In genomic region chr3:13792512-13793347, GRCh38 we compare ENCODE assay signal across 9 cellular contexts.
"Had no signal": no experiment of that assay in that cellular context is flagged by ENCODE, and none has a peak within 500 bp of the region (broad histone marks: within the 10 kb centered on the region; RNA-seq: fewer than 3 reads in every experiment).

No MANE protein-coding gene starts in this region.

- H3K36me3 ChIP-seq: breast epithelium, gastroesophageal sphincter had no signal

- H3K4me2 ChIP-seq: hepatocyte had no signal

- ATAC-seq: activated naive CD8-positive, alpha-beta T cell treated with anti-CD3 and anti-CD28 coated beads, Interleukin-2, amount 50 U/mL, for 24 hours; activated T-helper 17 cell treated with anti-CD3 and anti-CD28 coated beads, Interleukin-2, amount 50 U/mL, for 72 hours; gastroesophageal sphincter; stimulated activated effector memory CD8-positive, alpha-beta T cell treated with anti-CD3 and anti-CD28 coated beads, Interleukin-12 subunit alpha, Interleukin-12 subunit beta, amount 100 ng/mL, for 72 hours had no signal

- H3K79me2 ChIP-seq: hepatocyte had no signal

- H3K4me1 ChIP-seq: breast epithelium, gastroesophageal sphincter had no signal

- H3K4me3 Mint-ChIP-seq: activated naive CD4-positive, alpha-beta T cell treated with anti-CD3 and anti-CD28 coated beads for 36 hours; activated naive CD8-positive, alpha-beta T cell treated with anti-CD3 and anti-CD28 coated beads, Interleukin-2, amount 50 U/mL, for 24 hours; activated T-helper 17 cell treated with anti-CD3 and anti-CD28 coated beads, Interleukin-2, amount 50 U/mL, for 72 hours; nephron; stimulated activated effector memory CD8-positive, alpha-beta T cell treated with anti-CD3 and anti-CD28 coated beads, Interleukin-12 subunit alpha, Interleukin-12 subunit beta, amount 100 ng/mL, for 72 hours had no signal

- H3K9me3 ChIP-seq: breast epithelium, gastroesophageal sphincter had no signal

- H3K27ac Mint-ChIP-seq: activated naive CD4-positive, alpha-beta T cell treated with anti-CD3 and anti-CD28 coated beads for 36 hours; activated naive CD8-positive, alpha-beta T cell treated with anti-CD3 and anti-CD28 coated beads, Interleukin-2, amount 50 U/mL, for 24 hours; activated T-helper 17 cell treated with anti-CD3 and anti-CD28 coated beads, Interleukin-2, amount 50 U/mL, for 72 hours; nephron; stimulated activated effector memory CD8-positive, alpha-beta T cell treated with anti-CD3 and anti-CD28 coated beads, Interleukin-12 subunit alpha, Interleukin-12 subunit beta, amount 100 ng/mL, for 72 hours had no signal

- H3K4me1 Mint-ChIP-seq: activated T-helper 17 cell treated with anti-CD3 and anti-CD28 coated beads, Interleukin-2, amount 50 U/mL, for 72 hours; nephron; stimulated activated effector memory CD8-positive, alpha-beta T cell treated with anti-CD3 and anti-CD28 coated beads, Interleukin-12 subunit alpha, Interleukin-12 subunit beta, amount 100 ng/mL, for 72 hours had no signal

- H3K27ac ChIP-seq: breast epithelium, gastroesophageal sphincter, hepatocyte had no signal

- DNase-seq: activated naive CD4-positive, alpha-beta T cell treated with anti-CD3 and anti-CD28 coated beads for 36 hours; activated naive CD8-positive, alpha-beta T cell treated with anti-CD3 and anti-CD28 coated beads, Interleukin-2, amount 50 U/mL, for 24 hours; activated T-cell treated with anti-CD3 and anti-CD28 coated beads for 4 hours had no signal

- H3K4me3 ChIP-seq: breast epithelium, gastroesophageal sphincter, hepatocyte had no signal

- H3K36me3 Mint-ChIP-seq: stimulated activated effector memory CD8-positive, alpha-beta T cell treated with anti-CD3 and anti-CD28 coated beads, Interleukin-12 subunit alpha, Interleukin-12 subunit beta, amount 100 ng/mL, for 72 hours had no signal

- H3K9me3 Mint-ChIP-seq: activated naive CD4-positive, alpha-beta T cell treated with anti-CD3 and anti-CD28 coated beads for 36 hours; activated naive CD8-positive, alpha-beta T cell treated with anti-CD3 and anti-CD28 coated beads, Interleukin-2, amount 50 U/mL, for 24 hours; activated T-helper 17 cell treated with anti-CD3 and anti-CD28 coated beads, Interleukin-2, amount 50 U/mL, for 72 hours; nephron; stimulated activated effector memory CD8-positive, alpha-beta T cell treated with anti-CD3 and anti-CD28 coated beads, Interleukin-12 subunit alpha, Interleukin-12 subunit beta, amount 100 ng/mL, for 72 hours had no signal

- H2AFZ ChIP-seq: hepatocyte had no signal
